Comparison of ENCODE assay signal across 12 cellular contexts in genomic region chr17:73316919-73317505, GRCh38. TPM values are rescaled to one million over a fixed set of nuclear protein-coding genes. Genes with fewer than 3 reads are reported as not detected.
A peak's percentile ranks its signal among the peaks of the same experiment; 100 is the strongest.
DNase-seq lines count a peak whose midpoint lies in the region; ATAC-seq and TF ChIP-seq lines count a peak whose summit lies in the region.
"Had no signal": no experiment of that assay in that cellular context is flagged by ENCODE, and none has a peak within 500 bp of the region (broad histone marks: within the 10 kb centered on the region; RNA-seq: fewer than 3 reads in every experiment).

No MANE protein-coding gene starts in this region.

- H3K36me3 Mint-ChIP-seq in GM23338 (ENCODE audit: low read depth) = no peaks in the 10 kb centered on the region
- H3K36me3 Mint-ChIP-seq: activated naive CD8-positive, alpha-beta T cell treated with anti-CD3 and anti-CD28 coated beads, Interleukin-2, amount 10 ng/mL, durations not matched to agents 7 days and 5 days had no signal

- no peaks in the 10 kb centered on the region for H3K9me3 ChIP-seq in gastroesophageal sphincter
- H3K9me3 ChIP-seq in aorta (ENCODE audit: control insufficient read depth, low read length) = no peaks in the 10 kb centered on the region
- H3K9me3 ChIP-seq: lower lobe of right lung, suprapubic skin had no signal

- DNase-seq in GM10248 (ENCODE audit: extremely low spot score) = peak; percentile 41
- no peak for DNase-seq in aorta
- DNase-seq in GM23338 (ENCODE audit: low spot score) = no peak
- no peak for DNase-seq in NCI-H1930 (lab: John Stamatoyannopoulos, UW)
- DNase-seq: activated naive CD8-positive, alpha-beta T cell treated with anti-CD3 and anti-CD28 coated beads, Interleukin-2, amount 10 ng/mL, durations not matched to agents 7 days and 5 days; lower lobe of right lung had no signal

- H3K4me2 ChIP-seq in GM23338 = no peak overlapping the region

- H3K4me1 ChIP-seq in gastroesophageal sphincter (peaks cover 0 to 9% (median 0%) of the 10 kb centered on the region in 3 donors), aorta (ENCODE audit: control insufficient read depth in 1 of 2, insufficient read depth in 2 of 2, low read length in 2 of 2) (no peaks in the 10 kb centered on the region), GM23338 (ENCODE audit: insufficient read depth) (peaks cover 27% of the 10 kb centered on the region)

- peaks cover 13% of the 10 kb centered on the region for H3K27me3 Mint-ChIP-seq in GM23338 (ENCODE audit: insufficient read depth, low read depth, poor library complexity)

- H3K27me3 ChIP-seq in gastroesophageal sphincter (no peaks in the 10 kb centered on the region), aorta (ENCODE audit: control insufficient read depth in 1 of 2, insufficient read depth in 2 of 2, low read length in 1 of 2) (no peaks in the 10 kb centered on the region), GM23338 (ENCODE audit: insufficient read depth) (peaks cover 13% of the 10 kb centered on the region)
- H3K27me3 ChIP-seq: suprapubic skin had no signal

- intact Hi-C loops in aorta (cut with DNase I) = loop anchor here (10.0 kb wide), 1 partner anchor 48 kb away; no protein-coding TSS in a partner anchor

- no peak for TF ChIP-seq POLR2A in gastroesophageal sphincter (IDR thresholded peaks at IDR 0.05)

- H3F3A ChIP-seq in GM23338 (replicated peaks; ENCODE audit: low read depth) = peaks cover 3% of the 10 kb centered on the region; the same call in 1 of the 2 replicates

- no peaks in the 10 kb centered on the region for H3K79me2 ChIP-seq in GM23338 (replicated peaks; ENCODE audit: insufficient read depth)

- H3K4me3 ChIP-seq in gastroesophageal sphincter (no peak overlapping the region), aorta (ENCODE audit: low read length in 2 of 2) (no peak overlapping the region), GM23338 (no peak overlapping the region)
- H3K4me3 ChIP-seq: lower lobe of right lung, suprapubic skin had no signal

- H3K27ac Mint-ChIP-seq in GM23338 = no peak overlapping the region
- H3K27ac Mint-ChIP-seq: activated naive CD8-positive, alpha-beta T cell treated with anti-CD3 and anti-CD28 coated beads, Interleukin-2, amount 10 ng/mL, durations not matched to agents 7 days and 5 days had no signal

- H3K4me1 Mint-ChIP-seq in GM23338 = peaks cover 16% of the 10 kb centered on the region
- H3K4me1 Mint-ChIP-seq: activated naive CD8-positive, alpha-beta T cell treated with anti-CD3 and anti-CD28 coated beads, Interleukin-2, amount 10 ng/mL, durations not matched to agents 7 days and 5 days had no signal

- POLR2A ChIA-PET in GM10248 (lab: Yijun Ruan, JAX) = no interaction called here

- no peaks in the 10 kb centered on the region for H3K36me3 ChIP-seq in gastroesophageal sphincter
- H3K36me3 ChIP-seq in aorta (ENCODE audit: control insufficient read depth in 1 of 2, insufficient read depth in 2 of 2, low read length in 1 of 2) = no peaks in the 10 kb centered on the region
- H3K36me3 ChIP-seq in GM23338 (ENCODE audit: insufficient read depth) = no peaks in the 10 kb centered on the region
- H3K36me3 ChIP-seq: lower lobe of right lung, suprapubic skin had no signal

- no peak overlapping the region; the same call in 1 of the 2 replicates for H2AFZ ChIP-seq in GM23338

- ATAC-seq in GM21423 (IDR thresholded peaks at IDR 0.05; ENCODE audit: unreplicated experiment) (peak; percentile 51), HG03442 (IDR thresholded peaks at IDR 0.05; ENCODE audit: unreplicated experiment) (peak; percentile 79), gastroesophageal sphincter (peak; percentile 18), GM19455 (IDR thresholded peaks at IDR 0.05; ENCODE audit: unreplicated experiment) (no peak), aorta (ENCODE audit: low FRiP score) (no peak), GM23338 (no peak)
- ATAC-seq: lower lobe of right lung had no signal

- no peaks in the 10 kb centered on the region for H3K9me3 Mint-ChIP-seq in GM23338
- H3K9me3 Mint-ChIP-seq: activated naive CD8-positive, alpha-beta T cell treated with anti-CD3 and anti-CD28 coated beads, Interleukin-2, amount 10 ng/mL, durations not matched to agents 7 days and 5 days had no signal

- no peak overlapping the region for H3K4me3 Mint-ChIP-seq in GM23338
- H3K4me3 Mint-ChIP-seq: activated naive CD8-positive, alpha-beta T cell treated with anti-CD3 and anti-CD28 coated beads, Interleukin-2, amount 10 ng/mL, durations not matched to agents 7 days and 5 days had no signal

- no CpG with 5 or more reads among the region's 8 CpGs for WGBS in gastroesophageal sphincter (ENCODE audit: low coverage in 1 of 2), 2 donors
- 59 to 62% methylated on average over 8 of the region's 8 CpGs for WGBS in aorta, 2 donors

- no peaks in the 10 kb centered on the region for H3K9me2 ChIP-seq in GM23338 (ENCODE audit: insufficient read depth)

- TF ChIP-seq CTCF in GM10248 (IDR thresholded peaks at IDR 0.05; ENCODE audit: control extremely low read depth, extremely low read depth, low read depth, missing control alignments) (no peak), gastroesophageal sphincter (IDR thresholded peaks at IDR 0.05) (no peak), GM23338 (conservative IDR thresholded peaks at IDR 0.05; ENCODE audit: low read depth in 2 of 2) (no peak)

- no peak for TF ChIP-seq EP300 in gastroesophageal sphincter (IDR thresholded peaks at IDR 0.05)

- H4K20me1 ChIP-seq in GM23338 (replicated peaks; ENCODE audit: insufficient read depth) = no peaks in the 10 kb centered on the region

- CTCF ChIA-PET in GM10248 (lab: Yijun Ruan, JAX) = interaction anchor here (0.5 to 1.1 kb wide), 2 partner anchors 34 to 52 kb away, joined by 3 read pairs; no protein-coding TSS in a partner anchor

- H3K27ac ChIP-seq in gastroesophageal sphincter (no peak overlapping the region), aorta (ENCODE audit: low read depth in 1 of 2, low read length in 2 of 2) (no peak overlapping the region), GM23338 (ENCODE audit: low read depth) (no peak overlapping the region)
- H3K27ac ChIP-seq: lower lobe of right lung, suprapubic skin had no signal

TF ChIP-seq in GM23338, 12 proteins besides CTCF, POLR2A, EP300 and RAD21 (continues in another document):
- TF ChIP-seq ZNF331 (CRISPR knock-in tag; IDR thresholded peaks at IDR 0.05; ENCODE audit: low read depth) = no peak

RNA-seq across cellular contexts. Expression of gene CDC42EP4, which starts 5.2 kb away (rescaled TPM):
- total RNA-seq in gastroesophageal sphincter = 100 to 1,000 TPM in 1 of 4 donors, 10 to 100 TPM in 3; 69.4 to 106 (median 73.0) TPM
- 10 to 100 TPM; 62.8 to 73.7 TPM for total RNA-seq in aorta
- polyA plus RNA-seq in aorta = 10 to 100 TPM; 23.6 to 23.8 TPM
- 16.2 and 19.9 TPM in 2 replicates for total RNA-seq in GM23338 (2014; rRNA removed; shearing (Covaris generic))
- 4.1 and 4.4 TPM in 2 replicates for polyA plus RNA-seq in GM23338 (2016; fragmentation: Nextera tagmentation; extraction: Ambion mirVana)
- total RNA-seq: OCI-LY7 had no signal

RNA-seq across cellular contexts. Expression of gene CPSF4L, which starts 55.3 kb away (rescaled TPM):
- total RNA-seq in gastroesophageal sphincter (not detected), aorta (under 1 TPM in 1 of 2 donors, not detected in 1; 0.81 TPM)
- polyA plus RNA-seq in aorta (not detected), GM23338 (2016; fragmentation: Nextera tagmentation; extraction: Ambion mirVana) (not detected in 2 replicates)
- not detected in 2 replicates for total RNA-seq in GM23338 (2014; rRNA removed; shearing (Covaris generic))
- total RNA-seq: activated naive CD8-positive, alpha-beta T cell treated with anti-CD3 and anti-CD28 coated beads, Interleukin-2, amount 10 ng/mL, durations not matched to agents 7 days and 5 days; lower lobe of right lung; OCI-LY7; suprapubic skin had no signal

Comparison
In these comparisons a context has a peak if more than half of its experiments do, and no peak if none do; other contexts are left out.
1. ATAC-seq: peak in GM21423 (single experiment), HG03442 (single experiment) and gastroesophageal sphincter (single experiment); none in GM19455 (single experiment), aorta (single experiment) and GM23338 (single experiment).